Comparison of ENCODE assay signal across 9 cellular contexts in the genomic region with DNA sequence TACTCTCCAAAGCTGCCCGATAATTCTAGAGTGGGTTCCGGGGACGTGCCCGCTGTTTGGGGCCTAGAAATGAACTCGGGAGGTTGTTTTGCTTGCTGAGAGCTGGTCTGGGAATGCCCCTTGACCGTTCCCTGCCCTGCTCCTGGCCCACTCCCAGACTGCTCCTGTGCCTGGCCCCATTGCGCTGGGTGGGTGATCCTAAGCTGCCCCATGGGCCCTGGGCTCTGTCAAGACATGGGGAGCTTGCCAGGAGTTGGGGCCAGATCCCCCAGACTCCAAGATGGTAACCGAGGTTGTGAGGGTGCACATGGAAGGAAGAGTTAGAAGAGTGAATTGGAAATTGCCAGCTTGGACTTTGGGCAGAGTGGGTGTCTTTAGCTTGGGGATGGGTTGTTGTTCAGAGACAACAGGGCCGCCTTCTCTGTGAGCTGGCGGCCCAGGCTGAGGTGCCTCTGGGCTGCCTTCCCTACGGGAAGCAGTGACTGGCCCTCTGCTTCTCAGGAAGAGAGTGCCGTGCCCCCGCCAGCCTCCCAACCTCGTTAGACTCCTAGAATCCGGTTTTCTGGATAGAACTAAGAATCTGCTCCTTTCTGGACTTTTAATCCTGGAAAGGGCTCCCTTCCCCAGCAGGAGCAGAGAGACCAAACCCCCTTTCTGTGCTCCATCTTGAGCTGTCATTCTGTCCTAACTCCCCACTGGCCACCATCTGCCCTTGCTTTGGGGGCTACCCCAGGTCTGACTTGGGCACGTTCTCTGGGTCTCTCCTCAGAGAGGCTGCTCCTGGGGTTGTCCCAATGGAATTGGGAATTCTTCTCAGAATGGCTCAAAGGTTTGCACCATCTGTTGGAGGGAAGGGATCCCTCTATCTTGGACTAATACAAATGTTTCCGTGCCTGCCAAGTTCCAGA. TPM values are rescaled to one million over a fixed set of nuclear protein-coding genes. Genes with fewer than 3 reads are reported as not detected.
DNase-seq lines count a peak whose midpoint lies in the region; ATAC-seq and TF ChIP-seq lines count a peak whose summit lies in the region.
"Had no signal": no experiment of that assay in that cellular context is flagged by ENCODE, and none has a peak within 500 bp of the region (broad histone marks: within the 10 kb centered on the region; RNA-seq: fewer than 3 reads in every experiment).

No MANE protein-coding gene starts in this region.

- H3K4me3 ChIP-seq in ACC112 (ENCODE audit: low read depth, low read length) (peak overlapping the region; percentile 88), HL-60 (replicated peaks; ENCODE audit: insufficient read depth, low read length) (peak overlapping the region; percentile 83)

- peaks cover 77% of the 10 kb centered on the region for H3K79me2 ChIP-seq in ACC112 (ENCODE audit: control insufficient read depth, insufficient read depth, low read length, unreplicated experiment)

- intact Hi-C loops in natural killer cell (cut with micrococcal nuclease), result loop anchor here (2.0 kb wide), 1 partner anchor 47 kb away; no protein-coding TSS in a partner anchor

- H2AFZ ChIP-seq in ACC112 (ENCODE audit: low read length, unreplicated experiment), result peak overlapping the region; percentile 55

- DNase-seq in HL-60 (ENCODE audit: low read depth in 1 of 2, low spot score in 1 of 2) (no peak), natural killer cell (no peak), mesenteric fat pad (ENCODE audit: low spot score) (no peak), OCI-M1 (lab: John Stamatoyannopoulos, UW) (no peak)
- DNase-seq in stimulated activated CD4-positive, alpha-beta T cell treated with anti-CD3 and anti-CD28 coated beads, Interleukin-12 subunit alpha, Interleukin-12 subunit beta, amount 100 ng/mL, for 4 hours, result no peak
- DNase-seq: GDM1 had no signal

- no peaks in the 10 kb centered on the region for H3K9me3 Mint-ChIP-seq in natural killer cell

- H3K27ac ChIP-seq in ACC112 (ENCODE audit: low read depth, low read length), result peak overlapping the region; percentile 57
- peak overlapping the region; percentile 83 for H3K27ac ChIP-seq in HL-60 (replicated peaks)
- peak overlapping the region; percentile 80 for H3K27ac ChIP-seq in cingulate gyrus (ENCODE audit: low read depth, low read length)

- H3K27ac Mint-ChIP-seq in natural killer cell, result peak overlapping the region; percentile 67 to 80

- H3K27me3 Mint-ChIP-seq in natural killer cell (ENCODE audit: low read depth in 2 of 2), result no peaks in the 10 kb centered on the region

- TF ChIP-seq CTCF in HL-60 (IDR thresholded peaks at IDR 0.05; ENCODE audit: insufficient read depth, low read length) (no peak), natural killer cell (IDR thresholded peaks at IDR 0.05) (no peak)

- no peaks in the 10 kb centered on the region for H3K36me3 ChIP-seq in ACC112 (ENCODE audit: insufficient read depth, low read length)

- H3K4me1 ChIP-seq in ACC112 (ENCODE audit: control insufficient read depth, insufficient read depth, low read length, unreplicated experiment), result peaks cover 48% of the 10 kb centered on the region

- no peak for ATAC-seq in natural killer cell
- no peak for ATAC-seq in activated CD4-positive, CD25-positive, alpha-beta regulatory T cell treated with anti-CD3 and anti-CD28 coated beads, Interleukin-2, amount 50 U/mL, for 24 hours

- no peaks in the 10 kb centered on the region for H3K36me3 Mint-ChIP-seq in natural killer cell

- no peaks in the 10 kb centered on the region for H3K27me3 ChIP-seq in ACC112 (ENCODE audit: insufficient read depth, low read length)
- no peaks in the 10 kb centered on the region for H3K27me3 ChIP-seq in HL-60 (ENCODE audit: insufficient read depth, poor library complexity, severe bottlenecking)

- H3K4me3 Mint-ChIP-seq in natural killer cell, result peak overlapping the region; percentile 79

- H3K4me1 Mint-ChIP-seq in natural killer cell, result peaks cover 35 to 69% of the 10 kb centered on the region in 2 donors

RNA-seq across cellular contexts. Expression of gene ST3GAL4, which starts 1.8 kb away (rescaled TPM):
- 10 to 100 TPM; 43.3 to 57.6 (median 47.3) TPM for total RNA-seq in natural killer cell
- 65.2 TPM for total RNA-seq in mesenteric fat pad

RNA-seq across cellular contexts. Expression of gene DCPS, which starts 53.4 kb away (rescaled TPM):
- total RNA-seq in natural killer cell (10 to 100 TPM; 20.1 to 25.8 (median 23.1) TPM), mesenteric fat pad (10.8 TPM)
